16 cellular contexts compared by ENCODE assay signal in genomic region chr1:117026361-117026760, GRCh38. TPM values are rescaled to one million over a fixed set of nuclear protein-coding genes. Genes with fewer than 3 reads are reported as not detected.
DNase-seq lines count a peak whose midpoint lies in the region; ATAC-seq and TF ChIP-seq lines count a peak whose summit lies in the region.
"Had no signal": no experiment of that assay in that cellular context is flagged by ENCODE, and none has a peak within 500 bp of the region (broad histone marks: within the 10 kb centered on the region; RNA-seq: fewer than 3 reads in every experiment).

No MANE protein-coding gene starts in this region.

- H3K9me3 Mint-ChIP-seq in neural crest cell, result no peaks in the 10 kb centered on the region
- H3K9me3 Mint-ChIP-seq: CD4-positive, alpha-beta T cell had no signal

- ATAC-seq in HG03135 (IDR thresholded peaks at IDR 0.05; ENCODE audit: unreplicated experiment) (no peak), HG03354 (IDR thresholded peaks at IDR 0.05; ENCODE audit: poor library complexity, severe bottlenecking, unreplicated experiment) (no peak), lower lobe of right lung (no peak)
- ATAC-seq: HepG2, PC-3 had no signal

- H3K27ac Mint-ChIP-seq in neural crest cell (ENCODE audit: unreplicated experiment), result peak overlapping the region; percentile 12
- H3K27ac Mint-ChIP-seq: CD4-positive, alpha-beta T cell had no signal

- intact Hi-C loops in lower lobe of right lung (cut with DNase I), result no loop called here

- H3K4me3 Mint-ChIP-seq in neural crest cell, result no peak overlapping the region
- H3K4me3 Mint-ChIP-seq: CD4-positive, alpha-beta T cell had no signal

- no peaks in the 10 kb centered on the region for H3K27me3 Mint-ChIP-seq in neural crest cell (ENCODE audit: low read depth)
- H3K27me3 Mint-ChIP-seq: CD4-positive, alpha-beta T cell had no signal

- DNase-seq in AG10803 (ENCODE audit: low read depth) (peak; percentile 18), SJSA1 (ENCODE audit: low read depth in 1 of 2, low spot score in 2 of 2) (peak in 1 of 2 experiments; percentile 55), dermis microvascular lymphatic vessel endothelial cell (ENCODE audit: low read depth in 2 of 2) (peak; percentile 67 to 84), neural crest cell (ENCODE audit: low read depth, low spot score) (no peak), lower lobe of right lung (no peak)
- DNase-seq: Calu3; CD4-positive, alpha-beta T cell; MM.1S; NCI-H1105; NCI-H187; NCI-H69; PC-3 had no signal

- peak overlapping the region; percentile 33; the same call in 1 of the 2 replicates for H3K27ac ChIP-seq in SJSA1
- H3K27ac ChIP-seq in lower lobe of right lung, result no peak overlapping the region
- H3K27ac ChIP-seq: KMS-11 had no signal

- H3K9me3 ChIP-seq in SJSA1 (replicated peaks) (no peaks in the 10 kb centered on the region; the same call in 1 of the 2 replicates), lower lobe of right lung (no peaks in the 10 kb centered on the region)

- H3K4me3 ChIP-seq in AG10803 (ENCODE audit: low read length) (no peak overlapping the region), SJSA1 (no peak overlapping the region), lower lobe of right lung (no peak overlapping the region)

- H3K36me3 ChIP-seq in SJSA1 (no peaks in the 10 kb centered on the region), lower lobe of right lung (no peaks in the 10 kb centered on the region)

- H3K4me1 ChIP-seq in SJSA1 (replicated peaks) (peaks cover 13% of the 10 kb centered on the region), lower lobe of right lung (peaks cover 4% of the 10 kb centered on the region)

- no peaks in the 10 kb centered on the region for H3K27me3 ChIP-seq in SJSA1 (replicated peaks)
- H3K27me3 ChIP-seq in lower lobe of right lung (ENCODE audit: low read depth), result no peaks in the 10 kb centered on the region

- TF ChIP-seq CTCF in AG10803 (conservative IDR thresholded peaks at IDR 0.05; ENCODE audit: low read length), result no peak
- no peak for TF ChIP-seq CTCF in neural crest cell (conservative IDR thresholded peaks at IDR 0.05)
- TF ChIP-seq CTCF in lower lobe of right lung (IDR thresholded peaks at IDR 0.05), result no peak

- H3K36me3 Mint-ChIP-seq in neural crest cell (ENCODE audit: low read depth), result no peaks in the 10 kb centered on the region

- no peaks in the 10 kb centered on the region for H3K4me1 Mint-ChIP-seq in neural crest cell

RNA-seq across cellular contexts. Expression of gene CD101, which starts 24.8 kb away (rescaled TPM):
- total RNA-seq in SJSA1 (2014; rRNA removed; shearing (Covaris generic)), result 0.05 and 0.50 TPM in 2 replicates
- total RNA-seq in dermis microvascular lymphatic vessel endothelial cell (0.39 and 0.51 TPM in 2 replicates), neural crest cell (3.7 and 4.3 TPM in 2 replicates), lower lobe of right lung (105 TPM)

RNA-seq across cellular contexts. Expression of gene TTF2, which starts 33.8 kb away (rescaled TPM):
- total RNA-seq in SJSA1 (2014; rRNA removed; shearing (Covaris generic)), result 25.0 and 29.6 TPM in 2 replicates
- 9.0 and 12.3 TPM in 2 replicates for total RNA-seq in dermis microvascular lymphatic vessel endothelial cell
- 66.7 and 69.8 TPM in 2 replicates for total RNA-seq in neural crest cell
- total RNA-seq in lower lobe of right lung, result 18.0 TPM

Comparison
In these comparisons a context has a peak if more than half of its experiments do, and no peak if none do; other contexts are left out.
1. DNase-seq: peak in AG10803 (single experiment) and dermis microvascular lymphatic vessel endothelial cell (2 of 2); none in neural crest cell (single experiment) and lower lobe of right lung (single experiment).
2. RNA of gene CD101, which starts 24.8 kb away (total RNA-seq): 105 TPM in lower lobe of right lung (single experiment); 3.7 to 4.3 TPM in neural crest cell, 0.39 to 0.51 TPM in dermis microvascular lymphatic vessel endothelial cell and 0.05 to 0.50 TPM in SJSA1; every median in the first group is over 10 times any median in the second.